Comparison of ENCODE assay signal across 1 cellular context in genomic region chr5:140557136-140557805, GRCh38.
TF ChIP-seq lines count a peak whose summit lies in the region.

TSS of gene SRA1 (minus strand) at chr5:140557473. CDS start at chr5:140557452, 21 bp downstream.

TF ChIP-seq in HepG2, 621 proteins besides CTCF, POLR2A, EP300 and RAD21 (continued from another document and continues in another):
- peak; percentile 61 for TF ChIP-seq BCL3 (CRISPR knock-in tag; IDR thresholded peaks at IDR 0.05)
- no peak for TF ChIP-seq TBP (CRISPR knock-in tag; IDR thresholded peaks at IDR 0.05)
- no peak for TF ChIP-seq MEIS1 (CRISPR knock-in tag; IDR thresholded peaks at IDR 0.05; ENCODE audit: borderline replicate concordance)
- peak; percentile 24; the same call in 1 of the 2 replicates for TF ChIP-seq ZNF441 (CRISPR knock-in tag; IDR thresholded peaks at IDR 0.05; ENCODE audit: borderline replicate concordance)
- TF ChIP-seq ZNF75D (CRISPR knock-in tag; IDR thresholded peaks at IDR 0.05; ENCODE audit: borderline replicate concordance), result peak; percentile 68; the same call in 1 of the 2 replicates
- no peak for TF ChIP-seq ZNF136 (CRISPR knock-in tag; IDR thresholded peaks at IDR 0.05; ENCODE audit: low read depth)
- TF ChIP-seq CENPX (CRISPR knock-in tag; IDR thresholded peaks at IDR 0.05), result no peak
- TF ChIP-seq ZNF503 (CRISPR knock-in tag; IDR thresholded peaks at IDR 0.05), result 0 out of 2 replicates have a peak, but pooled peaks have one; percentile 22
- TF ChIP-seq, protein P1, sequence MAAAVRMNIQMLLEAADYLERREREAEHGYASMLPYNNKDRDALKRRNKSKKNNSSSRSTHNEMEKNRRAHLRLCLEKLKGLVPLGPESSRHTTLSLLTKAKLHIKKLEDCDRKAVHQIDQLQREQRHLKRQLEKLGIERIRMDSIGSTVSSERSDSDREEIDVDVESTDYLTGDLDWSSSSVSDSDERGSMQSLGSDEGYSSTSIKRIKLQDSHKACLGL (CRISPR knock-in tag; IDR thresholded peaks at IDR 0.05), result peak; percentile 60; the same call in 1 of the 2 replicates
- peak; percentile 89 for TF ChIP-seq ZFX (CRISPR knock-in tag; IDR thresholded peaks at IDR 0.05; ENCODE audit: low read depth)
- peak; percentile 85; the same call in 1 of the 2 replicates for TF ChIP-seq ZNF350 (CRISPR knock-in tag; IDR thresholded peaks at IDR 0.05; ENCODE audit: borderline replicate concordance, low read depth)
- TF ChIP-seq, protein P2, sequence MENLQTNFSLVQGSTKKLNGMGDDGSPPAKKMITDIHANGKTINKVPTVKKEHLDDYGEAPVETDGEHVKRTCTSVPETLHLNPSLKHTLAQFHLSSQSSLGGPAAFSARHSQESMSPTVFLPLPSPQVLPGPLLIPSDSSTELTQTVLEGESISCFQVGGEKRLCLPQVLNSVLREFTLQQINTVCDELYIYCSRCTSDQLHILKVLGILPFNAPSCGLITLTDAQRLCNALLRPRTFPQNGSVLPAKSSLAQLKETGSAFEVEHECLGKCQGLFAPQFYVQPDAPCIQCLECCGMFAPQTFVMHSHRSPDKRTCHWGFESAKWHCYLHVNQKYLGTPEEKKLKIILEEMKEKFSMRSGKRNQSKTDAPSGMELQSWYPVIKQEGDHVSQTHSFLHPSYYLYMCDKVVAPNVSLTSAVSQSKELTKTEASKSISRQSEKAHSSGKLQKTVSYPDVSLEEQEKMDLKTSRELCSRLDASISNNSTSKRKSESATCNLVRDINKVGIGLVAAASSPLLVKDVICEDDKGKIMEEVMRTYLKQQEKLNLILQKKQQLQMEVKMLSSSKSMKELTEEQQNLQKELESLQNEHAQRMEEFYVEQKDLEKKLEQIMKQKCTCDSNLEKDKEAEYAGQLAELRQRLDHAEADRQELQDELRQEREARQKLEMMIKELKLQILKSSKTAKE (CRISPR knock-in tag; IDR thresholded peaks at IDR 0.05; ENCODE audit: borderline replicate concordance), result 0 out of 2 replicates have a peak, but pooled peaks have one; percentile 8
- TF ChIP-seq, protein P3, sequence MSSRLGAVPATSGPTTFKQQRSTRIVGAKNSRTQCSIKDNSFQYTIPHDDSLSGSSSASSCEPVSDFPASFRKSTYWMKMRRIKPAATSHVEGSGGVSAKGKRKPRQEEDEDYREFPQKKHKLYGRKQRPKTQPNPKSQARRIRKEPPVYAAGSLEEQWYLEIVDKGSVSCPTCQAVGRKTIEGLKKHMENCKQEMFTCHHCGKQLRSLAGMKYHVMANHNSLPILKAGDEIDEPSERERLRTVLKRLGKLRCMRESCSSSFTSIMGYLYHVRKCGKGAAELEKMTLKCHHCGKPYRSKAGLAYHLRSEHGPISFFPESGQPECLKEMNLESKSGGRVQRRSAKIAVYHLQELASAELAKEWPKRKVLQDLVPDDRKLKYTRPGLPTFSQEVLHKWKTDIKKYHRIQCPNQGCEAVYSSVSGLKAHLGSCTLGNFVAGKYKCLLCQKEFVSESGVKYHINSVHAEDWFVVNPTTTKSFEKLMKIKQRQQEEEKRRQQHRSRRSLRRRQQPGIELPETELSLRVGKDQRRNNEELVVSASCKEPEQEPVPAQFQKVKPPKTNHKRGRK (CRISPR knock-in tag; IDR thresholded peaks at IDR 0.05), result no peak
- TF ChIP-seq MEIS2 (CRISPR knock-in tag; IDR thresholded peaks at IDR 0.05), result peak; percentile 74
- TF ChIP-seq, protein P4, sequence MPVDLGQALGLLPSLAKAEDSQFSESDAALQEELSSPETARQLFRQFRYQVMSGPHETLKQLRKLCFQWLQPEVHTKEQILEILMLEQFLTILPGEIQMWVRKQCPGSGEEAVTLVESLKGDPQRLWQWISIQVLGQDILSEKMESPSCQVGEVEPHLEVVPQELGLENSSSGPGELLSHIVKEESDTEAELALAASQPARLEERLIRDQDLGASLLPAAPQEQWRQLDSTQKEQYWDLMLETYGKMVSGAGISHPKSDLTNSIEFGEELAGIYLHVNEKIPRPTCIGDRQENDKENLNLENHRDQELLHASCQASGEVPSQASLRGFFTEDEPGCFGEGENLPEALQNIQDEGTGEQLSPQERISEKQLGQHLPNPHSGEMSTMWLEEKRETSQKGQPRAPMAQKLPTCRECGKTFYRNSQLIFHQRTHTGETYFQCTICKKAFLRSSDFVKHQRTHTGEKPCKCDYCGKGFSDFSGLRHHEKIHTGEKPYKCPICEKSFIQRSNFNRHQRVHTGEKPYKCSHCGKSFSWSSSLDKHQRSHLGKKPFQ (CRISPR knock-in tag; IDR thresholded peaks at IDR 0.05; ENCODE audit: insufficient replicate concordance), result no peak
- peak; percentile 99 for TF ChIP-seq GABPB1 (CRISPR knock-in tag; IDR thresholded peaks at IDR 0.05)
- peak; percentile 88; the same call in 1 of the 2 replicates for TF ChIP-seq SIN3A (IDR thresholded peaks at IDR 0.05; ENCODE audit: borderline replicate concordance, low read depth, low read length)
- TF ChIP-seq NFKBIZ (CRISPR knock-in tag; IDR thresholded peaks at IDR 0.05), result peak; percentile 64; the same call in 1 of the 2 replicates
- TF ChIP-seq PITX1 (CRISPR knock-in tag; IDR thresholded peaks at IDR 0.05), result peak; percentile 49; the same call in 1 of the 2 replicates
- TF ChIP-seq ZNF792 (CRISPR knock-in tag; IDR thresholded peaks at IDR 0.05), result peak; percentile 48; the same call in 1 of the 2 replicates
- TF ChIP-seq, protein P5, sequence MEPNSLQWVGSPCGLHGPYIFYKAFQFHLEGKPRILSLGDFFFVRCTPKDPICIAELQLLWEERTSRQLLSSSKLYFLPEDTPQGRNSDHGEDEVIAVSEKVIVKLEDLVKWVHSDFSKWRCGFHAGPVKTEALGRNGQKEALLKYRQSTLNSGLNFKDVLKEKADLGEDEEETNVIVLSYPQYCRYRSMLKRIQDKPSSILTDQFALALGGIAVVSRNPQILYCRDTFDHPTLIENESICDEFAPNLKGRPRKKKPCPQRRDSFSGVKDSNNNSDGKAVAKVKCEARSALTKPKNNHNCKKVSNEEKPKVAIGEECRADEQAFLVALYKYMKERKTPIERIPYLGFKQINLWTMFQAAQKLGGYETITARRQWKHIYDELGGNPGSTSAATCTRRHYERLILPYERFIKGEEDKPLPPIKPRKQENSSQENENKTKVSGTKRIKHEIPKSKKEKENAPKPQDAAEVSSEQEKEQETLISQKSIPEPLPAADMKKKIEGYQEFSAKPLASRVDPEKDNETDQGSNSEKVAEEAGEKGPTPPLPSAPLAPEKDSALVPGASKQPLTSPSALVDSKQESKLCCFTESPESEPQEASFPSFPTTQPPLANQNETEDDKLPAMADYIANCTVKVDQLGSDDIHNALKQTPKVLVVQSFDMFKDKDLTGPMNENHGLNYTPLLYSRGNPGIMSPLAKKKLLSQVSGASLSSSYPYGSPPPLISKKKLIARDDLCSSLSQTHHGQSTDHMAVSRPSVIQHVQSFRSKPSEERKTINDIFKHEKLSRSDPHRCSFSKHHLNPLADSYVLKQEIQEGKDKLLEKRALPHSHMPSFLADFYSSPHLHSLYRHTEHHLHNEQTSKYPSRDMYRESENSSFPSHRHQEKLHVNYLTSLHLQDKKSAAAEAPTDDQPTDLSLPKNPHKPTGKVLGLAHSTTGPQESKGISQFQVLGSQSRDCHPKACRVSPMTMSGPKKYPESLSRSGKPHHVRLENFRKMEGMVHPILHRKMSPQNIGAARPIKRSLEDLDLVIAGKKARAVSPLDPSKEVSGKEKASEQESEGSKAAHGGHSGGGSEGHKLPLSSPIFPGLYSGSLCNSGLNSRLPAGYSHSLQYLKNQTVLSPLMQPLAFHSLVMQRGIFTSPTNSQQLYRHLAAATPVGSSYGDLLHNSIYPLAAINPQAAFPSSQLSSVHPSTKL (CRISPR knock-in tag; IDR thresholded peaks at IDR 0.05), result peak; percentile 64
- TF ChIP-seq, protein P6, sequence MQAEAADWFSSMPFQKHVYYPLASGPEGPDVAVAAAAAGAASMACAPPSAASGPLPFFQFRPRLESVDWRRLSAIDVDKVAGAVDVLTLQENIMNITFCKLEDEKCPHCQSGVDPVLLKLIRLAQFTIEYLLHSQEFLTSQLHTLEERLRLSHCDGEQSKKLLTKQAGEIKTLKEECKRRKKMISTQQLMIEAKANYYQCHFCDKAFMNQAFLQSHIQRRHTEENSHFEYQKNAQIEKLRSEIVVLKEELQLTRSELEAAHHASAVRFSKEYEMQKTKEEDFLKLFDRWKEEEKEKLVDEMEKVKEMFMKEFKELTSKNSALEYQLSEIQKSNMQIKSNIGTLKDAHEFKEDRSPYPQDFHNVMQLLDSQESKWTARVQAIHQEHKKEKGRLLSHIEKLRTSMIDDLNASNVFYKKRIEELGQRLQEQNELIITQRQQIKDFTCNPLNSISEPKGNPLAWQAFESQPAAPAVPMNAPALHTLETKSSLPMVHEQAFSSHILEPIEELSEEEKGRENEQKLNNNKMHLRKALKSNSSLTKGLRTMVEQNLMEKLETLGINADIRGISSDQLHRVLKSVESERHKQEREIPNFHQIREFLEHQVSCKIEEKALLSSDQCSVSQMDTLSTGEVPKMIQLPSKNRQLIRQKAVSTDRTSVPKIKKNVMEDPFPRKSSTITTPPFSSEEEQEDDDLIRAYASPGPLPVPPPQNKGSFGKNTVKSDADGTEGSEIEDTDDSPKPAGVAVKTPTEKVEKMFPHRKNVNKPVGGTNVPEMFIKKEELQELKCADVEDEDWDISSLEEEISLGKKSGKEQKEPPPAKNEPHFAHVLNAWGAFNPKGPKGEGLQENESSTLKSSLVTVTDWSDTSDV (CRISPR knock-in tag; IDR thresholded peaks at IDR 0.05), result no peak; the same call in 1 of the 2 replicates
- TF ChIP-seq, protein P7, sequence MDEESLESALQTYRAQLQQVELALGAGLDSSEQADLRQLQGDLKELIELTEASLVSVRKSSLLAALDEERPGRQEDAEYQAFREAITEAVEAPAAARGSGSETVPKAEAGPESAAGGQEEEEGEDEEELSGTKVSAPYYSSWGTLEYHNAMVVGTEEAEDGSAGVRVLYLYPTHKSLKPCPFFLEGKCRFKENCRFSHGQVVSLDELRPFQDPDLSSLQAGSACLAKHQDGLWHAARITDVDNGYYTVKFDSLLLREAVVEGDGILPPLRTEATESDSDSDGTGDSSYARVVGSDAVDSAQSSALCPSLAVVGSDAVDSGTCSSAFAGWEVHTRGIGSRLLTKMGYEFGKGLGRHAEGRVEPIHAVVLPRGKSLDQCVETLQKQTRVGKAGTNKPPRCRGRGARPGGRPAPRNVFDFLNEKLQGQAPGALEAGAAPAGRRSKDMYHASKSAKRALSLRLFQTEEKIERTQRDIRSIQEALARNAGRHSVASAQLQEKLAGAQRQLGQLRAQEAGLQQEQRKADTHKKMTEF (CRISPR knock-in tag; IDR thresholded peaks at IDR 0.05), result peak; percentile 78
- TF ChIP-seq, protein P8, sequence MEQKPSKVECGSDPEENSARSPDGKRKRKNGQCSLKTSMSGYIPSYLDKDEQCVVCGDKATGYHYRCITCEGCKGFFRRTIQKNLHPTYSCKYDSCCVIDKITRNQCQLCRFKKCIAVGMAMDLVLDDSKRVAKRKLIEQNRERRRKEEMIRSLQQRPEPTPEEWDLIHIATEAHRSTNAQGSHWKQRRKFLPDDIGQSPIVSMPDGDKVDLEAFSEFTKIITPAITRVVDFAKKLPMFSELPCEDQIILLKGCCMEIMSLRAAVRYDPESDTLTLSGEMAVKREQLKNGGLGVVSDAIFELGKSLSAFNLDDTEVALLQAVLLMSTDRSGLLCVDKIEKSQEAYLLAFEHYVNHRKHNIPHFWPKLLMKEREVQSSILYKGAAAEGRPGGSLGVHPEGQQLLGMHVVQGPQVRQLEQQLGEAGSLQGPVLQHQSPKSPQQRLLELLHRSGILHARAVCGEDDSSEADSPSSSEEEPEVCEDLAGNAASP (CRISPR knock-in tag; IDR thresholded peaks at IDR 0.05; ENCODE audit: borderline replicate concordance), result peak; percentile 61; the same call in 1 of the 2 replicates
- TF ChIP-seq JUNB (CRISPR knock-in tag; IDR thresholded peaks at IDR 0.05; ENCODE audit: borderline replicate concordance), result no peak
- TF ChIP-seq MAFF (IDR thresholded peaks at IDR 0.05; ENCODE audit: low read depth, low read length), result no peak
- no peak for TF ChIP-seq ATF7 (IDR thresholded peaks at IDR 0.05)
- no peak for TF ChIP-seq ATF7 (CRISPR knock-in tag; IDR thresholded peaks at IDR 0.05)
- TF ChIP-seq, protein P9, sequence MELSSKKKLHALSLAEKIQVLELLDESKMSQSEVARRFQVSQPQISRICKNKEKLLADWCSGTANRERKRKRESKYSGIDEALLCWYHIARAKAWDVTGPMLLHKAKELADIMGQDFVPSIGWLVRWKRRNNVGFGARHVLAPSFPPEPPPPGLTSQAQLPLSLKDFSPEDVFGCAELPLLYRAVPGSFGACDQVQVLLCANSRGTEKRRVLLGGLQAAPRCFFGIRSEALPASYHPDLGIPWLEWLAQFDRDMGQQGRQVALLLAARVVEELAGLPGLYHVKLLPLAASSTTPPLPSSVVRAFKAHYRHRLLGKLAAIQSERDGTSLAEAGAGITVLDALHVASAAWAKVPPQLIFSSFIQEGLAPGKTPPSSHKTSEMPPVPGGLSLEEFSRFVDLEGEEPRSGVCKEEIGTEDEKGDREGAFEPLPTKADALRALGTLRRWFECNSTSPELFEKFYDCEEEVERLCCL (CRISPR knock-in tag; IDR thresholded peaks at IDR 0.05; ENCODE audit: borderline replicate concordance), result no peak
